ENCODE assay signal across 1 cellular context in the genomic region with DNA sequence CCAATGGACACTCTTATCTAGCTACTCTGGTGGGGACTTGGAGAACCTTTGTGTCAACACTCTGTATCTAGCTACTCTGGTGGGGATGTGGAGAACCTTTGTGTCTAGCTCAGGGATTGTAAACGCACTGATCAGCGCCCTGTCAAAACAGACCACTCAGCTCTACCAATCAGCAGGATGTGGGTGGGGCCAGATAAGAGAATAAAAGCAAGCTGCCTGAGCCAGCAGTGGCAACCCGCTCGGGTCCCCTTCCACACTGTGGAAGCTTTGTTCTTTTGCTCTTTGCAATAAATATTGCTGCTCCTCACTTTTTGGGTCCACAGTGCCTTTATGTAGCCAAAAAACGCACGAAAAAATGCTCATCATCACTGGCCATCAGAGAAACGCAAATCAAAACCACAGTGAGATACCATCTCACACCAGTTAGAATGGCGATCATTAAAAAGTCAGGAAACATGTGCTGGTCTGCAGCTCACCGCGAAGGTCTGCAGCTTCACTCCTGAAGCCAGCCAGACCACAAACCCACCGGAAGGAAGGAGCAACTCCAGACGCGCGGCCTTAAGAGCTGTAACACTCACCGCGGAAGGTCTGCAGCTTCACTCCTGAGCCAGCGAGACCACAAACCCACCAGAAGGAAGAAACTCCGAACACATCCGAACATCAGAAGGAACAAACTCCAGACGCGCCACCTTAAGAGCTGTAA.
TF ChIP-seq lines count a peak whose summit lies in the region.

No MANE protein-coding gene starts in this region.

TF ChIP-seq in K562, 482 proteins besides CTCF, POLR2A, EP300 and RAD21 (continued from another document):
- TF ChIP-seq, protein P1, sequence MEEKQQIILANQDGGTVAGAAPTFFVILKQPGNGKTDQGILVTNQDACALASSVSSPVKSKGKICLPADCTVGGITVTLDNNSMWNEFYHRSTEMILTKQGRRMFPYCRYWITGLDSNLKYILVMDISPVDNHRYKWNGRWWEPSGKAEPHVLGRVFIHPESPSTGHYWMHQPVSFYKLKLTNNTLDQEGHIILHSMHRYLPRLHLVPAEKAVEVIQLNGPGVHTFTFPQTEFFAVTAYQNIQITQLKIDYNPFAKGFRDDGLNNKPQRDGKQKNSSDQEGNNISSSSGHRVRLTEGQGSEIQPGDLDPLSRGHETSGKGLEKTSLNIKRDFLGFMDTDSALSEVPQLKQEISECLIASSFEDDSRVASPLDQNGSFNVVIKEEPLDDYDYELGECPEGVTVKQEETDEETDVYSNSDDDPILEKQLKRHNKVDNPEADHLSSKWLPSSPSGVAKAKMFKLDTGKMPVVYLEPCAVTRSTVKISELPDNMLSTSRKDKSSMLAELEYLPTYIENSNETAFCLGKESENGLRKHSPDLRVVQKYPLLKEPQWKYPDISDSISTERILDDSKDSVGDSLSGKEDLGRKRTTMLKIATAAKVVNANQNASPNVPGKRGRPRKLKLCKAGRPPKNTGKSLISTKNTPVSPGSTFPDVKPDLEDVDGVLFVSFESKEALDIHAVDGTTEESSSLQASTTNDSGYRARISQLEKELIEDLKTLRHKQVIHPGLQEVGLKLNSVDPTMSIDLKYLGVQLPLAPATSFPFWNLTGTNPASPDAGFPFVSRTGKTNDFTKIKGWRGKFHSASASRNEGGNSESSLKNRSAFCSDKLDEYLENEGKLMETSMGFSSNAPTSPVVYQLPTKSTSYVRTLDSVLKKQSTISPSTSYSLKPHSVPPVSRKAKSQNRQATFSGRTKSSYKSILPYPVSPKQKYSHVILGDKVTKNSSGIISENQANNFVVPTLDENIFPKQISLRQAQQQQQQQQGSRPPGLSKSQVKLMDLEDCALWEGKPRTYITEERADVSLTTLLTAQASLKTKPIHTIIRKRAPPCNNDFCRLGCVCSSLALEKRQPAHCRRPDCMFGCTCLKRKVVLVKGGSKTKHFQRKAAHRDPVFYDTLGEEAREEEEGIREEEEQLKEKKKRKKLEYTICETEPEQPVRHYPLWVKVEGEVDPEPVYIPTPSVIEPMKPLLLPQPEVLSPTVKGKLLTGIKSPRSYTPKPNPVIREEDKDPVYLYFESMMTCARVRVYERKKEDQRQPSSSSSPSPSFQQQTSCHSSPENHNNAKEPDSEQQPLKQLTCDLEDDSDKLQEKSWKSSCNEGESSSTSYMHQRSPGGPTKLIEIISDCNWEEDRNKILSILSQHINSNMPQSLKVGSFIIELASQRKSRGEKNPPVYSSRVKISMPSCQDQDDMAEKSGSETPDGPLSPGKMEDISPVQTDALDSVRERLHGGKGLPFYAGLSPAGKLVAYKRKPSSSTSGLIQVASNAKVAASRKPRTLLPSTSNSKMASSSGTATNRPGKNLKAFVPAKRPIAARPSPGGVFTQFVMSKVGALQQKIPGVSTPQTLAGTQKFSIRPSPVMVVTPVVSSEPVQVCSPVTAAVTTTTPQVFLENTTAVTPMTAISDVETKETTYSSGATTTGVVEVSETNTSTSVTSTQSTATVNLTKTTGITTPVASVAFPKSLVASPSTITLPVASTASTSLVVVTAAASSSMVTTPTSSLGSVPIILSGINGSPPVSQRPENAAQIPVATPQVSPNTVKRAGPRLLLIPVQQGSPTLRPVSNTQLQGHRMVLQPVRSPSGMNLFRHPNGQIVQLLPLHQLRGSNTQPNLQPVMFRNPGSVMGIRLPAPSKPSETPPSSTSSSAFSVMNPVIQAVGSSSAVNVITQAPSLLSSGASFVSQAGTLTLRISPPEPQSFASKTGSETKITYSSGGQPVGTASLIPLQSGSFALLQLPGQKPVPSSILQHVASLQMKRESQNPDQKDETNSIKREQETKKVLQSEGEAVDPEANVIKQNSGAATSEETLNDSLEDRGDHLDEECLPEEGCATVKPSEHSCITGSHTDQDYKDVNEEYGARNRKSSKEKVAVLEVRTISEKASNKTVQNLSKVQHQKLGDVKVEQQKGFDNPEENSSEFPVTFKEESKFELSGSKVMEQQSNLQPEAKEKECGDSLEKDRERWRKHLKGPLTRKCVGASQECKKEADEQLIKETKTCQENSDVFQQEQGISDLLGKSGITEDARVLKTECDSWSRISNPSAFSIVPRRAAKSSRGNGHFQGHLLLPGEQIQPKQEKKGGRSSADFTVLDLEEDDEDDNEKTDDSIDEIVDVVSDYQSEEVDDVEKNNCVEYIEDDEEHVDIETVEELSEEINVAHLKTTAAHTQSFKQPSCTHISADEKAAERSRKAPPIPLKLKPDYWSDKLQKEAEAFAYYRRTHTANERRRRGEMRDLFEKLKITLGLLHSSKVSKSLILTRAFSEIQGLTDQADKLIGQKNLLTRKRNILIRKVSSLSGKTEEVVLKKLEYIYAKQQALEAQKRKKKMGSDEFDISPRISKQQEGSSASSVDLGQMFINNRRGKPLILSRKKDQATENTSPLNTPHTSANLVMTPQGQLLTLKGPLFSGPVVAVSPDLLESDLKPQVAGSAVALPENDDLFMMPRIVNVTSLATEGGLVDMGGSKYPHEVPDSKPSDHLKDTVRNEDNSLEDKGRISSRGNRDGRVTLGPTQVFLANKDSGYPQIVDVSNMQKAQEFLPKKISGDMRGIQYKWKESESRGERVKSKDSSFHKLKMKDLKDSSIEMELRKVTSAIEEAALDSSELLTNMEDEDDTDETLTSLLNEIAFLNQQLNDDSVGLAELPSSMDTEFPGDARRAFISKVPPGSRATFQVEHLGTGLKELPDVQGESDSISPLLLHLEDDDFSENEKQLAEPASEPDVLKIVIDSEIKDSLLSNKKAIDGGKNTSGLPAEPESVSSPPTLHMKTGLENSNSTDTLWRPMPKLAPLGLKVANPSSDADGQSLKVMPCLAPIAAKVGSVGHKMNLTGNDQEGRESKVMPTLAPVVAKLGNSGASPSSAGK (IDR thresholded peaks at IDR 0.05) = peak; percentile 40; the same call in 1 of the 2 replicates
TF ChIP-seq in K562: peak in this region for 3; not testable (repeated sequence) for 479.
